8 cellular contexts compared by ENCODE assay signal in the genomic region with DNA sequence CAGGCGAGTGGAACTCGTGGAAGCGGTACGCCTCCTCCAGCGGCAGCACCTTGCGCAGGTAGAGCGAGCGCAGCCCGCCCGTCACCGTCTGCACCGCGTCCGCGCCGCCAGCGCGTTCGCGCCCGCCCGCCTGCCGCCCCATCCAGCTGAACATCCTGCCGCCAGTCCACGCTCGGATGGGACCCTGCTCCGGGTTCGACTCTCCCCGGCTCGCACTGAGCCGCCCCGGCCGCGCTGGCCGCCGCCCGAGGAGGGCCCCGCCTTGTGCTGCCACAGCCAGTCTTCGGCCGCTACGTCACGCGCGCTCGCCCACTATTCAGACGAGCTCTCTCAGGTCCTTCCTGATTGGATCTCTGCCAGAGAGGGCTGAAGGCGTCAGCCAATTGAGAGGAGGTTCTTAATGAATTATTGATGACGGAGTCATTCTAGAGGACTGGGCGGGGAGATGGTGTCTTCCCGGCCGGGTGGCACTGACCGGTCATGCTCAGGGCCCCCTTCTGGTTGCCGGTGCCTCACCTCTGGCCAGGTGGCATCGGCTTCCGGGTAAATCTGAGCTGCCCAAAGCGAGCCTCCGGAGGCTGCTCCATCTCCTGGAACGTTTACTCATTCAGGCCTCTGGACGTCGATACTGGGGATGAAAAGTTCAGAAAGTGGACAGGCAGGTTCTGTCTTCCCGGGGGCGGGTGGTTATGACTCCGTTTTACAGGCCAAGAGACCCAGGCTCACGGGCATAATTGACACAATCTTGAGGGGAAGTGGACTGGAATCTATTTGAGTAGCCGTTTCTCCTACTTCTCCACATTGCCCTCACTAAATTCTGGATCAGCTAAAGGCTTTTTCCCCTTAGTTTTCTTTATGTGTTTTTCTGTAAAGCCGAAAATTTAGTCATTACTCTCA.
A peak's percentile ranks its signal among the peaks of the same experiment; 100 is the strongest.
DNase-seq lines count a peak whose midpoint lies in the region; ATAC-seq lines count a peak whose summit lies in the region.

EHD4 (minus strand) TSS at position 217 of the 897 bp plus-strand sequence; CDS start at position 154, 63 bp downstream.

- DNase-seq in AG20443 (ENCODE audit: low spot score) (peak; percentile 98), NCI-H446 (lab: John Stamatoyannopoulos, UW) (peak; percentile 95 to 98), cerebellar nuclear complex (lab: John Stamatoyannopoulos, UW) (peak; percentile 84 to 96), islet precursor cell (peak; percentile 99)
- peak; percentile 92 to 94 (median 93) for DNase-seq in stimulated activated CD4-positive, alpha-beta T cell treated with anti-CD3 and anti-CD28 coated beads, Interleukin-12 subunit alpha, Interleukin-12 subunit beta, amount 100 ng/mL, for 48 hours (ENCODE audit: low read depth in 2 of 3, low spot score in 1 of 3)

- ATAC-seq in GM19025 (IDR thresholded peaks at IDR 0.05; ENCODE audit: low read depth, unreplicated experiment) = peak; percentile 77
- ATAC-seq in HG03342 (IDR thresholded peaks at IDR 0.05; ENCODE audit: unreplicated experiment) = peak; percentile 66
- ATAC-seq in activated CD4-positive, CD25-positive, alpha-beta regulatory T cell treated with anti-CD3 and anti-CD28 coated beads, Interleukin-2, amount 50 U/mL, for 24 hours = peak; percentile 84 to 86

Comparison
In these comparisons a context has a peak if more than half of its experiments do, and no peak if none do; other contexts are left out.
1. Peak in every context shown above with its lines: DNase-seq and ATAC-seq.